7 cellular contexts compared by ENCODE assay signal in the genomic region with DNA sequence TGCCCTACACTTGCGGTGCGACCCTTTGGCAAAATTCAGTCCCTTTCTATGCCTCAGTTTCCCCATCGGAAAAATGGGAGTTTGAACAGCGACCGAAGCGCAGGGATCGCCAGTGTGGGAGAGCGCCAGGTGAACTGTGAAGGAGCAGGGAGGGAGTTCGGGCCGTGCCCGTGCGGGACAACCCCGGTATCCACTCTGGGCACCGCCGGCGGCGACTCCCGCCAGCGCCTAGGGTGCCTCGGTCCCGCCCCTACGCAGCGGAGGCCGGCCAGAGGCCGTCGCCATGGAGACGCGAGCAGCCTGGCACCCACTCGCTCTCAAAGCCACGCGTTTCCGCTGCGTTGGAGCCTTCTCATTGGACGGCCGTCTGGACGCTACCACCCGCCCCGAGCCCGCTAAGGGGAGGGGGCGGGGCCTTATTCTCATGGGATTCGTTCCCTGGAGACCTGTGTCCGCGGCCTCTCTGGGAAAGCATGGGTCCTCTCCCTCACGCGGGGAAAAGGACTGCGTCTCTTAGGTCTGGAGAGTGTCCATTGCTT.
A peak's percentile ranks its signal among the peaks of the same experiment; 100 is the strongest.
DNase-seq lines count a peak whose midpoint lies in the region; ATAC-seq lines count a peak whose summit lies in the region.

No MANE protein-coding gene starts in this region.

- ATAC-seq in GM18502 (IDR thresholded peaks at IDR 0.05; ENCODE audit: poor library complexity, unreplicated experiment) (peak; percentile 75), HG02970 (IDR thresholded peaks at IDR 0.05; ENCODE audit: low FRiP score, unreplicated experiment) (peak; percentile 71)

- DNase-seq in NCI-H1930 (lab: John Stamatoyannopoulos, UW): peak; percentile 95 to 97
- DNase-seq in T-helper 22 cell (ENCODE audit: low read depth): peak; percentile 97
- DNase-seq in astrocyte of the hippocampus (ENCODE audit: low read depth, low spot score): peak; percentile 99
- peak; percentile 90 to 97 for DNase-seq in hippocampal formation (lab: John Stamatoyannopoulos, UW)
- peak; percentile 99 for DNase-seq in retina

Comparison
In these comparisons a context has a peak if more than half of its experiments do, and no peak if none do; other contexts are left out.
1. Peak in every context shown above with its lines: DNase-seq and ATAC-seq.